In the genomic region with DNA sequence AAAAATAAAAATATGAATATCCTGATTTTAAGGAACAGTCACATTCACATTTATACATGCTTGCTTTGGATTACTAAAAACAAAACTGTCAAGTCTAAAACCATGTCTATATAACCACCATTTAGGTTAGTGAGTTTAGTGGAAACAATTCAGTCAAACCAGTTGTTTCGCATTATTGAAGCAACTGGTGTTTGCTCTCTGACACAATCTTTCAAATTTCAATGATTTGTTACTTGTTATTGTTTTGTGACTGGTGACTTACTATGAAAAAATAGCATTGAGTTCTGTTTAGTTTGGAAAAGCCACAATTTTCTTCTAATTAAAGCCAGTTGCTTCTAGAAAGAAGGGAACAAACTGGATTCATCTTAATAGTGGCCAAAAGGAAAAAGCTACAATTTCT, we compare ENCODE assay signal across 21 cellular contexts. TPM values are rescaled to one million over a fixed set of nuclear protein-coding genes. Genes with fewer than 3 reads are reported as not detected.
"Had no signal": no experiment of that assay in that cellular context is flagged by ENCODE, and none has a peak within 500 bp of the region (broad histone marks: within the 10 kb centered on the region; RNA-seq: fewer than 3 reads in every experiment).

No MANE protein-coding gene starts in this region.

- H3K36me3 Mint-ChIP-seq: activated CD8-positive, alpha-beta memory T cell treated with anti-CD3 and anti-CD28 coated beads, Interleukin-2, amount 10 ng/mL, durations not matched to agents 7 days and 5 days; activated naive CD4-positive, alpha-beta T cell treated with anti-CD3 and anti-CD28 coated beads, Interleukin-2, amount 50 U/mL, for 24 hours; naive B cell had no signal

- H3K4me3 ChIP-seq: body of pancreas, heart left ventricle, tibial nerve had no signal

- H2AFZ ChIP-seq: parathyroid adenoma had no signal

- H3K27me3 ChIP-seq: body of pancreas, foreskin keratinocyte, heart left ventricle, tibial nerve had no signal

- H3K4me1 Mint-ChIP-seq: activated CD8-positive, alpha-beta memory T cell treated with anti-CD3 and anti-CD28 coated beads, Interleukin-2, amount 10 ng/mL, durations not matched to agents 7 days and 5 days; activated naive CD4-positive, alpha-beta T cell treated with anti-CD3 and anti-CD28 coated beads, Interleukin-2, amount 50 U/mL, for 24 hours; central memory CD8-positive, alpha-beta T cell had no signal

- H3K4me3 Mint-ChIP-seq: activated CD8-positive, alpha-beta memory T cell treated with anti-CD3 and anti-CD28 coated beads, Interleukin-2, amount 10 ng/mL, durations not matched to agents 7 days and 5 days; activated naive CD4-positive, alpha-beta T cell treated with anti-CD3 and anti-CD28 coated beads, Interleukin-2, amount 50 U/mL, for 24 hours; activated T-cell treated with anti-CD3 and anti-CD28 coated beads, Interleukin-2, amount 50 U/mL, for 24 hours; central memory CD8-positive, alpha-beta T cell; naive B cell had no signal

- H3K27ac ChIP-seq: body of pancreas, epithelial cell of prostate, foreskin keratinocyte, parathyroid adenoma, tibial nerve had no signal

- H3K36me3 ChIP-seq: heart left ventricle, tibial nerve had no signal

- H3K9me3 ChIP-seq: body of pancreas, heart left ventricle, tibial nerve had no signal

- DNase-seq: activated CD4-positive, alpha-beta T cell treated with anti-CD3 and anti-CD28 coated beads for 1 hour; activated CD4-positive, alpha-beta T cell treated with anti-CD3 and anti-CD28 coated beads, Interleukin-2, amount 50 U/mL, for 48 hours; activated CD8-positive, alpha-beta memory T cell treated with anti-CD3 and anti-CD28 coated beads, Interleukin-2, amount 10 ng/mL, durations not matched to agents 7 days and 5 days; activated effector memory CD4-positive, alpha-beta T cell treated with Interleukin-2 at 50 U/mL for 16 hours; activated T-cell treated with anti-CD3 and anti-CD28 coated beads, Interleukin-2, amount 50 U/mL, for 24 hours; amniotic stem cell; body of pancreas; cortex of kidney; effector memory CD4-positive, alpha-beta T cell; foreskin keratinocyte; heart left ventricle; islet precursor cell; midbrain; naive B cell; stimulated activated CD4-positive, alpha-beta T cell treated with anti-CD3 and anti-CD28 coated beads, Interleukin-15, amount 100 ng/mL, for 24 hours; stimulated activated CD4-positive, alpha-beta T cell treated with anti-CD3 and anti-CD28 coated beads, Interleukin-4, amount 100 ng/mL, for 4 hours had no signal

- H3K4me1 ChIP-seq: foreskin keratinocyte, parathyroid adenoma had no signal

- H3K9ac ChIP-seq: parathyroid adenoma had no signal

- ATAC-seq: activated CD8-positive, alpha-beta memory T cell treated with anti-CD3 and anti-CD28 coated beads, Interleukin-2, amount 10 ng/mL, durations not matched to agents 7 days and 5 days; body of pancreas; foreskin keratinocyte; heart left ventricle had no signal

- H3K9me3 Mint-ChIP-seq: activated naive CD4-positive, alpha-beta T cell treated with anti-CD3 and anti-CD28 coated beads, Interleukin-2, amount 50 U/mL, for 24 hours; activated T-cell treated with anti-CD3 and anti-CD28 coated beads, Interleukin-2, amount 50 U/mL, for 24 hours; central memory CD8-positive, alpha-beta T cell; naive B cell had no signal

- H3K27ac Mint-ChIP-seq: activated CD8-positive, alpha-beta memory T cell treated with anti-CD3 and anti-CD28 coated beads, Interleukin-2, amount 10 ng/mL, durations not matched to agents 7 days and 5 days; activated naive CD4-positive, alpha-beta T cell treated with anti-CD3 and anti-CD28 coated beads, Interleukin-2, amount 50 U/mL, for 24 hours; activated T-cell treated with anti-CD3 and anti-CD28 coated beads, Interleukin-2, amount 50 U/mL, for 24 hours had no signal

RNA-seq across cellular contexts. Expression of a gene that starts 30.5 kb away (rescaled TPM):
- total RNA-seq: activated CD8-positive, alpha-beta memory T cell treated with anti-CD3 and anti-CD28 coated beads, Interleukin-2, amount 10 ng/mL, durations not matched to agents 7 days and 5 days had no signal
